In the genomic region with DNA sequence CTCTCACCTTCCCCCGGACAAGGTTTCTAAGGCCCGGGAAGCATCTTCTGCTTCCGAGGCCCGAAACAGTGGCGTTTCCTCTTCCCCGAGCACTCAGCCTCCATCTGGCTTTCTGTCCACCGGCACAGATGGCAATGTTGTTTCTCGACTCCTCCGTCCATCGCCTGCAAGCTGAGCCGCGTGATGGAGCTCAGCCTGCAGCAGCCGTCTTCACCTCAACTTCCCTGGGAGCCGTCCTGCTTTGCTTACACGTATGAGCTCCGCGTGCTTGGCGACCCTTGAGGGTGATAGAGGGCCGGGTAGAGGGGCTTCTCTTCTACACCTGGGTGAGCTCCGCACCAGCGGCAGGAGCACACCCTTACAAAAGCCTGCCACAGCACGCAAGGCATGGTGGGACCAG, we compare ENCODE assay signal across 19 cellular contexts.
"Had no signal": no experiment of that assay in that cellular context is flagged by ENCODE, and none has a peak within 500 bp of the region (broad histone marks: within the 10 kb centered on the region; RNA-seq: fewer than 3 reads in every experiment).

No MANE protein-coding gene starts in this region.

- DNase-seq: activated CD4-positive, alpha-beta memory T cell treated with anti-CD3 and anti-CD28 coated beads, Interleukin-2, amount 10 ng/mL, durations not matched to agents 7 days and 5 days; activated CD4-positive, alpha-beta T cell treated with anti-CD3 and anti-CD28 coated beads, Interleukin-2, amount 10 ng/mL, durations not matched to agents 7 days and 5 days; activated CD4-positive, CD25-positive, alpha-beta regulatory T cell treated with anti-CD3 and anti-CD28 coated beads, Interleukin-2, amount 50 U/mL, for 72 hours; activated naive CD4-positive, alpha-beta T cell; activated T-cell treated with anti-CD3 and anti-CD28 coated beads, Interleukin-2, amount 50 U/mL, for 4 hours; body of pancreas; cortex of kidney; head of caudate nucleus; immature natural killer cell; kidney glomerular epithelial cell; mucosa of descending colon; right cardiac atrium; stimulated activated naive CD4-positive, alpha-beta T cell; T-helper 17 cell; T1000 had no signal

- ATAC-seq: activated naive CD4-positive, alpha-beta T cell treated with anti-CD3 and anti-CD28 coated beads, Interleukin-2, amount 50 U/mL, for 72 hours; activated T-cell treated with anti-CD3 and anti-CD28 coated beads, Interleukin-2, amount 50 U/mL, for 4 hours; body of pancreas; gastroesophageal sphincter; left lung; mucosa of descending colon; natural killer cell treated with Interleukin-12 subunit alpha and Interleukin-12 subunit beta and Interleukin-15 and Interleukin-18, amount 100 ng/mL, for 72 hours; right cardiac atrium; T-helper 17 cell had no signal
